Comparison of ENCODE assay signal across 1 cellular context in genomic region chr5:14142856-14143508, GRCh38.
TF ChIP-seq lines count a peak whose summit lies in the region.

TSS of gene TRIO (plus strand) at chr5:14143342. CDS start at chr5:14143726, 384 bp downstream.

TF ChIP-seq in HepG2, 621 proteins besides CTCF, POLR2A, EP300 and RAD21 (continued from another document and continues in another):
- no peak for TF ChIP-seq CREB3 (CRISPR knock-in tag; IDR thresholded peaks at IDR 0.05)
- no peak for TF ChIP-seq ZNF564 (CRISPR knock-in tag; IDR thresholded peaks at IDR 0.05)
- peak; percentile 27; the same call in 1 of the 2 replicates for TF ChIP-seq GATAD1 (CRISPR knock-in tag; IDR thresholded peaks at IDR 0.05)
- 0 out of 2 replicates have a peak, but pooled peaks have one; percentile 24 for TF ChIP-seq ZBTB26 (CRISPR knock-in tag; IDR thresholded peaks at IDR 0.05; ENCODE audit: borderline replicate concordance)
- peak; percentile 84 for TF ChIP-seq ZNF687 (CRISPR knock-in tag; IDR thresholded peaks at IDR 0.05)
- no peak for TF ChIP-seq ZNF672 (CRISPR knock-in tag; IDR thresholded peaks at IDR 0.05)
- TF ChIP-seq STAT5B (CRISPR knock-in tag; IDR thresholded peaks at IDR 0.05): no peak
- peak; percentile 66 for TF ChIP-seq RBM39 (IDR thresholded peaks at IDR 0.05; ENCODE audit: low read depth, low read length, poor library complexity, severe bottlenecking)
- no peak for TF ChIP-seq LCORL (IDR thresholded peaks at IDR 0.05)
- TF ChIP-seq LCORL (CRISPR knock-in tag; IDR thresholded peaks at IDR 0.05): peak; percentile 53
- TF ChIP-seq RNF219 (CRISPR knock-in tag; IDR thresholded peaks at IDR 0.05): no peak
- peak; percentile 51; the same call in 1 of the 2 replicates for TF ChIP-seq POLR2AphosphoS5 (IDR thresholded peaks at IDR 0.05; ENCODE audit: low read depth, low read length)
- peak; percentile 37; the same call in 1 of the 2 replicates for TF ChIP-seq PHF21A (CRISPR knock-in tag; IDR thresholded peaks at IDR 0.05)
- peak; percentile 93 for TF ChIP-seq UBTF (CRISPR knock-in tag; IDR thresholded peaks at IDR 0.05)
- TF ChIP-seq HNRNPLL (IDR thresholded peaks at IDR 0.05; ENCODE audit: low read depth, low read length, poor library complexity, severe bottlenecking): peak; percentile 63
- no peak for TF ChIP-seq ZNF652 (CRISPR knock-in tag; IDR thresholded peaks at IDR 0.05; ENCODE audit: borderline replicate concordance, low read depth)
- no peak for TF ChIP-seq ZBTB37 (CRISPR knock-in tag; IDR thresholded peaks at IDR 0.05)
- no peak for TF ChIP-seq MAF1 (CRISPR knock-in tag; IDR thresholded peaks at IDR 0.05; ENCODE audit: borderline replicate concordance)
- TF ChIP-seq ATF4 (CRISPR knock-in tag; IDR thresholded peaks at IDR 0.05): no peak
- no peak for TF ChIP-seq KDM1A (CRISPR knock-in tag; IDR thresholded peaks at IDR 0.05)
- no peak for TF ChIP-seq ZNF530 (CRISPR knock-in tag; IDR thresholded peaks at IDR 0.05; ENCODE audit: low read depth)
- TF ChIP-seq RXRA (CRISPR knock-in tag; IDR thresholded peaks at IDR 0.05): no peak
- no peak for TF ChIP-seq ZNF713 (CRISPR knock-in tag; IDR thresholded peaks at IDR 0.05)
- TF ChIP-seq NR0B2 (CRISPR knock-in tag; IDR thresholded peaks at IDR 0.05): no peak
- no peak for TF ChIP-seq ZNF232 (CRISPR knock-in tag; IDR thresholded peaks at IDR 0.05; ENCODE audit: borderline replicate concordance)
- TF ChIP-seq GFI1 (CRISPR knock-in tag; IDR thresholded peaks at IDR 0.05; ENCODE audit: borderline replicate concordance): peak; percentile 87
- peak; percentile 58; the same call in 1 of the 2 replicates for TF ChIP-seq PATZ1 (CRISPR knock-in tag; IDR thresholded peaks at IDR 0.05)
- peak; percentile 97 for TF ChIP-seq ZNF362 (CRISPR knock-in tag; IDR thresholded peaks at IDR 0.05; ENCODE audit: borderline replicate concordance)
- TF ChIP-seq TFAP4 (IDR thresholded peaks at IDR 0.05; ENCODE audit: borderline replicate concordance, low read depth): no peak
- TF ChIP-seq SOX13 (IDR thresholded peaks at IDR 0.05): no peak
- TF ChIP-seq SOX13 (CRISPR knock-in tag; conservative IDR thresholded peaks at IDR 0.05 in 1 of 2, IDR thresholded peaks at IDR 0.05 in 1 of 2): peak in 1 of 2 experiments; percentile 11; a peak in 1 of 4 replicates
- peak; percentile 29; the same call in 1 of the 2 replicates for TF ChIP-seq BCL6 (CRISPR knock-in tag; IDR thresholded peaks at IDR 0.05)
- TF ChIP-seq TRIM24 (CRISPR knock-in tag; IDR thresholded peaks at IDR 0.05): no peak
- no peak for TF ChIP-seq ZNF512 (CRISPR knock-in tag; IDR thresholded peaks at IDR 0.05)
- TF ChIP-seq KDM4B (CRISPR knock-in tag; IDR thresholded peaks at IDR 0.05): no peak
- no peak for TF ChIP-seq ARHGAP35 (CRISPR knock-in tag; IDR thresholded peaks at IDR 0.05; ENCODE audit: borderline replicate concordance)
